ENCODE assay signal across 24 cellular contexts in genomic region chr12:8773456-8773855, GRCh38. TPM values are rescaled to one million over a fixed set of nuclear protein-coding genes. Genes with fewer than 3 reads are reported as not detected.
"Had no signal": no experiment of that assay in that cellular context is flagged by ENCODE, and none has a peak within 500 bp of the region (broad histone marks: within the 10 kb centered on the region; RNA-seq: fewer than 3 reads in every experiment).

No MANE protein-coding gene starts in this region.

- H3K27ac Mint-ChIP-seq: activated CD4-positive, alpha-beta memory T cell treated with anti-CD3 and anti-CD28 coated beads for 36 hours; activated CD4-positive, alpha-beta T cell treated with anti-CD3 and anti-CD28 coated beads for 36 hours; activated CD8-positive, alpha-beta memory T cell treated with anti-CD3 and anti-CD28 coated beads, Interleukin-2, amount 10 ng/mL, durations not matched to agents 7 days and 5 days; activated naive CD4-positive, alpha-beta T cell treated with anti-CD3 and anti-CD28 coated beads, Interleukin-2, amount 10 ng/mL, durations not matched to agents 7 days and 5 days; activated T-helper 2 cell treated with anti-CD3 and anti-CD28 coated beads, Interferon-gamma antibody, Interleukin-2, Interleukin-4, amounts not matched to agents 10 μg/mL and 5 μg/mL and 100 μg/mL, durations not matched to agents 14 hours and 24 hours and 36 hours; T-helper 1 cell treated with Interleukin-12 subunit alpha and Interleukin-12 subunit beta and Interleukin-4 antibody, amounts not matched to agents 30 μg/mL and 1 μg/mL, for 36 hours; type B pancreatic cell had no signal

- H3K9me3 ChIP-seq: pancreas had no signal

- H3K4me1 Mint-ChIP-seq: activated CD4-positive, alpha-beta T cell treated with anti-CD3 and anti-CD28 coated beads for 36 hours; activated CD8-positive, alpha-beta memory T cell treated with anti-CD3 and anti-CD28 coated beads, Interleukin-2, amount 10 ng/mL, durations not matched to agents 7 days and 5 days; activated naive CD4-positive, alpha-beta T cell treated with anti-CD3 and anti-CD28 coated beads, Interleukin-2, amount 10 ng/mL, durations not matched to agents 7 days and 5 days had no signal

- H3K9me3 Mint-ChIP-seq: activated CD4-positive, alpha-beta memory T cell treated with anti-CD3 and anti-CD28 coated beads for 36 hours; activated naive CD4-positive, alpha-beta T cell treated with anti-CD3 and anti-CD28 coated beads, Interleukin-2, amount 10 ng/mL, durations not matched to agents 7 days and 5 days; activated T-helper 2 cell treated with anti-CD3 and anti-CD28 coated beads, Interferon-gamma antibody, Interleukin-2, Interleukin-4, amounts not matched to agents 10 μg/mL and 5 μg/mL and 100 μg/mL, durations not matched to agents 14 hours and 24 hours and 36 hours; naive B cell; T-helper 1 cell treated with Interleukin-12 subunit alpha and Interleukin-12 subunit beta and Interleukin-4 antibody, amounts not matched to agents 30 μg/mL and 1 μg/mL, for 36 hours; type B pancreatic cell had no signal

- DNase-seq: activated CD4-positive, alpha-beta memory T cell treated with anti-CD3 and anti-CD28 coated beads for 36 hours; activated CD4-positive, alpha-beta T cell treated with anti-CD3 and anti-CD28 coated beads for 36 hours; activated CD8-positive, alpha-beta memory T cell treated with anti-CD3 and anti-CD28 coated beads, Interleukin-2, amount 10 ng/mL, durations not matched to agents 7 days and 5 days; activated naive CD4-positive, alpha-beta T cell treated with anti-CD3 and anti-CD28 coated beads, Interleukin-2, amount 10 ng/mL, durations not matched to agents 7 days and 5 days; activated T-cell treated with anti-CD3 and anti-CD28 coated beads, Interleukin-2, amount 50 U/mL, for 1 hour; central memory CD4-positive, alpha-beta T cell; cortex of kidney; effector CD4-positive, alpha-beta T cell; foreskin keratinocyte; left colon; mammary epithelial cell; naive B cell; pancreas; small intestine; stimulated activated CD4-positive, alpha-beta T cell treated with anti-CD3 and anti-CD28 coated beads, Interleukin-4, amount 100 ng/mL, for 4 hours; stimulated activated CD8-positive, alpha-beta memory T cell treated with anti-CD3 and anti-CD28 coated beads, Interleukin-4, amount 100 ng/mL, for 48 hours; stimulated activated naive CD8-positive, alpha-beta T cell treated with anti-CD3 and anti-CD28 coated beads, Interleukin-15, Interleukin-2, amounts not matched to agents 100 U/mL and 50 U/mL, for 24 hours; WERI-Rb-1 had no signal

- H3K4me3 ChIP-seq: pancreas had no signal

- ATAC-seq: activated CD4-positive, alpha-beta T cell treated with anti-CD3 and anti-CD28 coated beads for 36 hours; activated CD8-positive, alpha-beta memory T cell treated with anti-CD3 and anti-CD28 coated beads, Interleukin-2, amount 10 ng/mL, durations not matched to agents 7 days and 5 days; foreskin keratinocyte; left colon; pancreas; stimulated activated naive CD8-positive, alpha-beta T cell treated with anti-CD3 and anti-CD28 coated beads, Interleukin-15, Interleukin-2, amounts not matched to agents 100 U/mL and 50 U/mL, for 24 hours had no signal

- H3K36me3 Mint-ChIP-seq: activated CD8-positive, alpha-beta memory T cell treated with anti-CD3 and anti-CD28 coated beads, Interleukin-2, amount 10 ng/mL, durations not matched to agents 7 days and 5 days; activated naive CD4-positive, alpha-beta T cell treated with anti-CD3 and anti-CD28 coated beads, Interleukin-2, amount 10 ng/mL, durations not matched to agents 7 days and 5 days had no signal

- H3K4me1 ChIP-seq: foreskin keratinocyte, pancreas had no signal

- H3K27ac ChIP-seq: foreskin keratinocyte, pancreas, WERI-Rb-1 had no signal

- H3K27me3 Mint-ChIP-seq: activated CD4-positive, alpha-beta memory T cell treated with anti-CD3 and anti-CD28 coated beads for 36 hours; activated CD4-positive, alpha-beta T cell treated with anti-CD3 and anti-CD28 coated beads for 36 hours; activated CD8-positive, alpha-beta memory T cell treated with anti-CD3 and anti-CD28 coated beads, Interleukin-2, amount 10 ng/mL, durations not matched to agents 7 days and 5 days; activated naive CD4-positive, alpha-beta T cell treated with anti-CD3 and anti-CD28 coated beads, Interleukin-2, amount 10 ng/mL, durations not matched to agents 7 days and 5 days; naive B cell; type B pancreatic cell had no signal

- H3K27me3 ChIP-seq: foreskin keratinocyte, pancreas had no signal

- H3K4me3 Mint-ChIP-seq: activated CD4-positive, alpha-beta memory T cell treated with anti-CD3 and anti-CD28 coated beads for 36 hours; activated CD4-positive, alpha-beta T cell treated with anti-CD3 and anti-CD28 coated beads for 36 hours; activated CD8-positive, alpha-beta memory T cell treated with anti-CD3 and anti-CD28 coated beads, Interleukin-2, amount 10 ng/mL, durations not matched to agents 7 days and 5 days; activated naive CD4-positive, alpha-beta T cell treated with anti-CD3 and anti-CD28 coated beads, Interleukin-2, amount 10 ng/mL, durations not matched to agents 7 days and 5 days; T-helper 1 cell treated with Interleukin-12 subunit alpha and Interleukin-12 subunit beta and Interleukin-4 antibody, amounts not matched to agents 30 μg/mL and 1 μg/mL, for 36 hours; type B pancreatic cell had no signal

RNA-seq across cellular contexts. Expression of gene A2ML1, which starts 49.0 kb away (rescaled TPM):
- total RNA-seq: activated CD4-positive, alpha-beta memory T cell treated with anti-CD3 and anti-CD28 coated beads for 36 hours; activated CD4-positive, alpha-beta T cell treated with anti-CD3 and anti-CD28 coated beads for 36 hours; activated CD8-positive, alpha-beta memory T cell treated with anti-CD3 and anti-CD28 coated beads, Interleukin-2, amount 10 ng/mL, durations not matched to agents 7 days and 5 days; activated T-helper 2 cell treated with anti-CD3 and anti-CD28 coated beads, Interferon-gamma antibody, Interleukin-2, Interleukin-4, amounts not matched to agents 10 μg/mL and 5 μg/mL and 100 μg/mL, durations not matched to agents 14 hours and 24 hours and 36 hours; endothelial cell of umbilical vein; left colon; mononuclear cell; pancreas; renal cortical epithelial cell had no signal
- polyA plus RNA-seq: endothelial cell of umbilical vein had no signal
